In genomic region chr17:79864617-79865250, GRCh38 we compare ENCODE assay signal across 3 cellular contexts.
A peak's percentile ranks its signal among the peaks of the same experiment; 100 is the strongest.
TF ChIP-seq lines count a peak whose summit lies in the region.

No MANE protein-coding gene starts in this region.

TF ChIP-seq in SK-N-SH, 30 proteins besides CTCF, POLR2A, EP300 and RAD21 (continued from another document and continues in another):
- TF ChIP-seq IRF3 (IDR thresholded peaks at IDR 0.05; ENCODE audit: low read depth, low read length) (no peak), YY1 (IDR thresholded peaks at IDR 0.05; ENCODE audit: low read depth) (no peak), GABPA (IDR thresholded peaks at IDR 0.05; ENCODE audit: low read depth) (no peak), GATA2 (CRISPR knock-in tag; IDR thresholded peaks at IDR 0.05) (no peak), USF1 (IDR thresholded peaks at IDR 0.05; ENCODE audit: borderline replicate concordance, low read depth) (no peak), ELF1 (IDR thresholded peaks at IDR 0.05) (no peak), FOXM1 (IDR thresholded peaks at IDR 0.05; ENCODE audit: low read depth) (no peak), ZBTB33 (IDR thresholded peaks at IDR 0.05; ENCODE audit: borderline replicate concordance, low read depth) (no peak), MAX (IDR thresholded peaks at IDR 0.05; ENCODE audit: low read depth) (no peak), USF2 (IDR thresholded peaks at IDR 0.05; ENCODE audit: borderline replicate concordance, low read depth, low read length) (no peak)

TF ChIP-seq in SK-N-SH treated with all-trans-retinoic acid at 6 μM for 48 hours, 23 proteins besides CTCF, POLR2A, EP300 and RAD21 (continued from another document):
- TF ChIP-seq TSHZ2 (CRISPR knock-in tag; IDR thresholded peaks at IDR 0.05) (no peak), OSR1 (CRISPR knock-in tag; IDR thresholded peaks at IDR 0.05) (no peak)

TF ChIP-seq in HEK293, 187 proteins besides CTCF, POLR2A, EP300 and RAD21:
- TF ChIP-seq ZNF518A (tag by site-specific recombination; conservative IDR thresholded peaks at IDR 0.05; ENCODE audit: low read depth) (no peak), ZSCAN30 (tag by site-specific recombination; IDR thresholded peaks at IDR 0.05) (no peak), ZNF121 (tag by site-specific recombination; IDR thresholded peaks at IDR 0.05) (0 out of 2 replicates have a peak, but pooled peaks have one; percentile 32)
TF ChIP-seq in HEK293: peak in this region for 1.
